20 cellular contexts compared by ENCODE assay signal in genomic region chr10:5424751-5425150, GRCh38. TPM values are rescaled to one million over a fixed set of nuclear protein-coding genes. Genes with fewer than 3 reads are reported as not detected.
A peak's percentile ranks its signal among the peaks of the same experiment; 100 is the strongest.
DNase-seq lines count a peak whose midpoint lies in the region; ATAC-seq, FAIRE-seq and TF ChIP-seq lines count a peak whose summit lies in the region.
"Had no signal": no experiment of that assay in that cellular context is flagged by ENCODE, and none has a peak within 500 bp of the region (broad histone marks: within the 10 kb centered on the region; RNA-seq: fewer than 3 reads in every experiment).

No MANE protein-coding gene starts in this region.

- H2AFZ ChIP-seq in astrocyte (ENCODE audit: low read depth, low read length) = peak overlapping the region; percentile 44
- H2AFZ ChIP-seq in neuronal stem cell (ENCODE audit: low read length) = peak overlapping the region; percentile 78

- H3K4me3 ChIP-seq in astrocyte (ENCODE audit: insufficient read depth, low read depth, low read length) = no peak overlapping the region
- no peak overlapping the region for H3K4me3 ChIP-seq in gastroesophageal sphincter
- no peak overlapping the region for H3K4me3 ChIP-seq in neuronal stem cell (ENCODE audit: low read length in 2 of 2)
- H3K4me3 ChIP-seq: GM12878, GM23248 had no signal

- no peak overlapping the region for H3K23ac ChIP-seq in neuronal stem cell (ENCODE audit: low read depth, low read length, poor library complexity)

- peaks cover 79% of the 10 kb centered on the region for H3K79me2 ChIP-seq in astrocyte (ENCODE audit: insufficient read depth, low read length)

- H4K91ac ChIP-seq in neuronal stem cell (ENCODE audit: low read depth, low read length, poor library complexity) = no peak overlapping the region

- no peak overlapping the region for H3K14ac ChIP-seq in neuronal stem cell (ENCODE audit: low read length)

- TF ChIP-seq CTCF in astrocyte (IDR thresholded peaks at IDR 0.05; ENCODE audit: insufficient read depth, low read depth, low read length) (no peak), gastroesophageal sphincter (IDR thresholded peaks at IDR 0.05) (no peak), foreskin keratinocyte (conservative IDR thresholded peaks at IDR 0.05) (no peak)

- H2AK5ac ChIP-seq in neuronal stem cell (ENCODE audit: low read depth, low read length) = no peak overlapping the region

- no peak overlapping the region for H3K27ac Mint-ChIP-seq in astrocyte (ENCODE audit: unreplicated experiment)
- no peak overlapping the region for H3K27ac Mint-ChIP-seq in activated CD4-positive, alpha-beta T cell treated with anti-CD3 and anti-CD28 coated beads, Interleukin-2, amount 10 ng/mL, durations not matched to agents 7 days and 5 days
- no peak overlapping the region for H3K27ac Mint-ChIP-seq in T-helper 2 cell treated with Interferon-gamma antibody and Interleukin-4, amounts not matched to agents 5 μg/mL and 100 μg/mL, for 36 hours

- H2BK120ac ChIP-seq in neuronal stem cell (ENCODE audit: low read depth, low read length) = no peak overlapping the region

- no peak overlapping the region for H2BK12ac ChIP-seq in neuronal stem cell (ENCODE audit: low read length)

- H3K9me3 Mint-ChIP-seq in astrocyte (ENCODE audit: unreplicated experiment) = no peaks in the 10 kb centered on the region
- H3K9me3 Mint-ChIP-seq in activated CD4-positive, alpha-beta T cell treated with anti-CD3 and anti-CD28 coated beads, Interleukin-2, amount 10 ng/mL, durations not matched to agents 7 days and 5 days = peaks cover 3% of the 10 kb centered on the region
- H3K9me3 Mint-ChIP-seq in T-helper 2 cell treated with Interferon-gamma antibody and Interleukin-4, amounts not matched to agents 5 μg/mL and 100 μg/mL, for 36 hours = peaks cover 7% of the 10 kb centered on the region

- H3K27ac ChIP-seq in astrocyte (ENCODE audit: low read depth, low read length) = no peak overlapping the region
- H3K27ac ChIP-seq in gastroesophageal sphincter = peak overlapping the region; percentile 7 to 56 (median 24)
- no peak overlapping the region for H3K27ac ChIP-seq in neuronal stem cell (replicated peaks; ENCODE audit: low read length)
- no peak overlapping the region for H3K27ac ChIP-seq in foreskin keratinocyte
- H3K27ac ChIP-seq: GM23248, KMS-11 had no signal

- no peak for TF ChIP-seq POLR2A in gastroesophageal sphincter (IDR thresholded peaks at IDR 0.05)

- H3K4ac ChIP-seq in neuronal stem cell (ENCODE audit: low read length) = no peak overlapping the region

- H3K79me1 ChIP-seq in neuronal stem cell (ENCODE audit: low read depth, low read length) = peaks cover 2% of the 10 kb centered on the region

- no peaks in the 10 kb centered on the region for H3K27me3 Mint-ChIP-seq in astrocyte (ENCODE audit: low read depth, unreplicated experiment)
- H3K27me3 Mint-ChIP-seq in activated CD4-positive, alpha-beta T cell treated with anti-CD3 and anti-CD28 coated beads, Interleukin-2, amount 10 ng/mL, durations not matched to agents 7 days and 5 days = no peaks in the 10 kb centered on the region
- no peaks in the 10 kb centered on the region for H3K27me3 Mint-ChIP-seq in T-helper 2 cell treated with Interferon-gamma antibody and Interleukin-4, amounts not matched to agents 5 μg/mL and 100 μg/mL, for 36 hours (ENCODE audit: low read depth)
- H3K27me3 Mint-ChIP-seq: CD4-positive, alpha-beta memory T cell had no signal

- H3K4me1 Mint-ChIP-seq in astrocyte (ENCODE audit: low read depth, unreplicated experiment) = peaks cover 3% of the 10 kb centered on the region
- peaks cover 1% of the 10 kb centered on the region for H3K4me1 Mint-ChIP-seq in activated CD4-positive, alpha-beta T cell treated with anti-CD3 and anti-CD28 coated beads, Interleukin-2, amount 10 ng/mL, durations not matched to agents 7 days and 5 days
- peaks cover 13% of the 10 kb centered on the region for H3K4me1 Mint-ChIP-seq in T-helper 2 cell treated with Interferon-gamma antibody and Interleukin-4, amounts not matched to agents 5 μg/mL and 100 μg/mL, for 36 hours (ENCODE audit: low read depth)
- H3K4me1 Mint-ChIP-seq: CD4-positive, alpha-beta memory T cell had no signal

- POLR2A ChIA-PET in activated CD4-positive, alpha-beta T cell treated with anti-CD3 and anti-CD28 coated beads, Interleukin-2, amount 10 ng/mL, durations not matched to agents 7 days and 5 days (lab: Charles Lee) = no interaction called here

- H2BK15ac ChIP-seq in neuronal stem cell (ENCODE audit: low read length) = no peak overlapping the region

- DNase-seq in GM19239 (ENCODE audit: insufficient read length, low spot score) (no peak), astrocyte (ENCODE audit: low read depth) (no peak), neuronal stem cell (ENCODE audit: low spot score) (no peak), foreskin keratinocyte (no peak)
- no peak for DNase-seq in activated CD4-positive, alpha-beta T cell treated with anti-CD3 and anti-CD28 coated beads, Interleukin-2, amount 10 ng/mL, durations not matched to agents 7 days and 5 days
- DNase-seq in T-helper 2 cell treated with Interferon-gamma antibody and Interleukin-4, amounts not matched to agents 5 μg/mL and 100 μg/mL, for 36 hours (ENCODE audit: low spot score) = no peak
- no peak for DNase-seq in activated CD4-positive, alpha-beta T cell treated with anti-CD3 and anti-CD28 coated beads, Interleukin-2, amount 50 U/mL, for 4 hours
- DNase-seq: BE2C; CD4-positive, alpha-beta memory T cell; DMS79; GM23248; NCI-H1092 treated with DMSO at 0.1 percent for 48 hours; NCI-H1694 treated with DMSO at 0.1 percent for 48 hours; SHP77 treated with DMSO at 0.1 percent for 48 hours had no signal

- no peak overlapping the region for H3K4me2 ChIP-seq in astrocyte (ENCODE audit: low read length)
- H3K4me2 ChIP-seq in neuronal stem cell (ENCODE audit: insufficient read depth, low read length, poor library complexity, severe bottlenecking) = no peak overlapping the region
- H3K4me2 ChIP-seq: KMS-11 had no signal

- no peaks in the 10 kb centered on the region for H3K36me3 Mint-ChIP-seq in astrocyte (ENCODE audit: low read depth, unreplicated experiment)
- peaks cover 15% of the 10 kb centered on the region for H3K36me3 Mint-ChIP-seq in activated CD4-positive, alpha-beta T cell treated with anti-CD3 and anti-CD28 coated beads, Interleukin-2, amount 10 ng/mL, durations not matched to agents 7 days and 5 days (ENCODE audit: low read depth)
- peaks cover 18% of the 10 kb centered on the region for H3K36me3 Mint-ChIP-seq in T-helper 2 cell treated with Interferon-gamma antibody and Interleukin-4, amounts not matched to agents 5 μg/mL and 100 μg/mL, for 36 hours (ENCODE audit: low read depth)

- CTCF ChIA-PET in activated CD4-positive, alpha-beta T cell treated with anti-CD3 and anti-CD28 coated beads, Interleukin-2, amount 10 ng/mL, durations not matched to agents 7 days and 5 days (lab: Charles Lee) = interaction anchor here (1.0 to 1.5 kb wide), 4 partner anchors 9 to 610 kb away, joined by 3 to 8 read pairs (median 4); no protein-coding TSS in a partner anchor

- H2BK5ac ChIP-seq in neuronal stem cell (ENCODE audit: low read length) = no peak overlapping the region

- TF ChIP-seq EP300 in gastroesophageal sphincter (IDR thresholded peaks at IDR 0.05) = no peak

- no peak overlapping the region for H3K18ac ChIP-seq in neuronal stem cell (ENCODE audit: low read length)

- H3K27me3 ChIP-seq in astrocyte (ENCODE audit: insufficient read depth, low read length) (no peaks in the 10 kb centered on the region), gastroesophageal sphincter (no peaks in the 10 kb centered on the region), neuronal stem cell (ENCODE audit: control insufficient read depth in 3 of 3, insufficient read depth in 3 of 3, low read depth in 1 of 3, low read length in 3 of 3) (no peaks in the 10 kb centered on the region), foreskin keratinocyte (no peaks in the 10 kb centered on the region)
- H3K27me3 ChIP-seq: BE2C had no signal

- peaks cover 3% of the 10 kb centered on the region for H3K4me1 ChIP-seq in astrocyte (ENCODE audit: insufficient read depth, low read length)
- peaks cover 0 to 62% (median 4%) of the 10 kb centered on the region in 3 donors for H3K4me1 ChIP-seq in gastroesophageal sphincter
- peaks cover 0 to 12% of the 10 kb centered on the region in 2 donors for H3K4me1 ChIP-seq in neuronal stem cell (ENCODE audit: control insufficient read depth in 2 of 2, insufficient read depth in 1 of 2, low read depth in 1 of 2, low read length in 2 of 2)
- H3K4me1 ChIP-seq in foreskin keratinocyte = peaks cover 3% of the 10 kb centered on the region
- H3K4me1 ChIP-seq: BE2C had no signal

- no peak overlapping the region for H3K4me3 Mint-ChIP-seq in astrocyte (ENCODE audit: unreplicated experiment)
- no peak overlapping the region for H3K4me3 Mint-ChIP-seq in activated CD4-positive, alpha-beta T cell treated with anti-CD3 and anti-CD28 coated beads, Interleukin-2, amount 10 ng/mL, durations not matched to agents 7 days and 5 days
- no peak overlapping the region for H3K4me3 Mint-ChIP-seq in T-helper 2 cell treated with Interferon-gamma antibody and Interleukin-4, amounts not matched to agents 5 μg/mL and 100 μg/mL, for 36 hours
- H3K4me3 Mint-ChIP-seq: CD4-positive, alpha-beta memory T cell had no signal

- H4K8ac ChIP-seq in neuronal stem cell (ENCODE audit: low read depth, low read length) = no peak overlapping the region

- ATAC-seq in gastroesophageal sphincter = no peak
- no peak for ATAC-seq in foreskin keratinocyte
- ATAC-seq: GM12878 had no signal

- FAIRE-seq in GM19239 (lab: Jason Lieb, UNC) (peak; percentile 53), astrocyte (lab: Jason Lieb, UNC) (peak; percentile 13)
- FAIRE-seq: GM12878 had no signal

- no peaks in the 10 kb centered on the region for H4K20me1 ChIP-seq in astrocyte (ENCODE audit: insufficient read depth, low read length)

- WGBS in gastroesophageal sphincter (ENCODE audit: low coverage in 1 of 2), 2 donors = 83 to 89% methylated on average over 3 of the region's 4 CpGs
- no CpG with 5 or more reads among the region's 4 CpGs for WGBS in neuronal stem cell (ENCODE audit: extremely low coverage in 2 of 2, insufficient read length in 2 of 2, insufficient replicate concordance in 1 of 2), 2 donors

- no peak overlapping the region for H3K9ac ChIP-seq in astrocyte (ENCODE audit: low read length)
- no peak overlapping the region for H3K9ac ChIP-seq in neuronal stem cell (ENCODE audit: low read depth, low read length, poor library complexity)
- H3K9ac ChIP-seq: KMS-11 had no signal

- no peaks in the 10 kb centered on the region for H3K9me3 ChIP-seq in astrocyte (ENCODE audit: insufficient read depth, low read depth, low read length)
- H3K9me3 ChIP-seq in gastroesophageal sphincter = no peaks in the 10 kb centered on the region
- H3K9me3 ChIP-seq in neuronal stem cell (replicated peaks in 1 of 2; ENCODE audit: control insufficient read depth in 2 of 2, insufficient read depth in 1 of 2, low read depth in 1 of 2, low read length in 2 of 2) = peaks cover 0 to 6% of the 10 kb centered on the region in 2 donors
- H3K9me3 ChIP-seq: BE2C had no signal

- H3K36me3 ChIP-seq in astrocyte (ENCODE audit: insufficient read depth, low read length) = peaks cover 2% of the 10 kb centered on the region
- no peaks in the 10 kb centered on the region for H3K36me3 ChIP-seq in gastroesophageal sphincter
- H3K36me3 ChIP-seq in neuronal stem cell (replicated peaks in 1 of 2; ENCODE audit: control insufficient read depth in 2 of 2, insufficient read depth in 2 of 2, low read length in 2 of 2) = peaks cover 2 to 30% of the 10 kb centered on the region in 2 donors

RNA-seq across cellular contexts. Expression of gene NET1, which starts 12.4 kb away (rescaled TPM):
- 31.5 and 43.5 TPM in 2 replicates for total RNA-seq in astrocyte
- total RNA-seq in gastroesophageal sphincter = 100 to 1,000 TPM; 288 to 401 (median 343) TPM
- polyA plus RNA-seq in neuronal stem cell (2013, experiment 1 of 2) = 45.2 TPM
- polyA plus RNA-seq in neuronal stem cell (2013, experiment 2 of 2) = 45.1 TPM
- 164 and 203 TPM in 2 replicates for total RNA-seq in foreskin keratinocyte
- polyA plus RNA-seq in foreskin keratinocyte = 63.4 and 64.3 TPM in 2 replicates
- total RNA-seq in activated CD4-positive, alpha-beta T cell treated with anti-CD3 and anti-CD28 coated beads, Interleukin-2, amount 10 ng/mL, durations not matched to agents 7 days and 5 days = 10 to 100 TPM; 39.1 to 47.7 TPM

RNA-seq across cellular contexts. Expression of gene TUBAL3, which starts 20.1 kb away (rescaled TPM):
- total RNA-seq in astrocyte (not detected in 2 replicates), gastroesophageal sphincter (1 to 10 TPM in 1 of 4 donors, under 1 TPM in 1, not detected in 2; 0.62 to 2.0 TPM), foreskin keratinocyte (0.60 and 1.1 TPM in 2 replicates)
- not detected for polyA plus RNA-seq in neuronal stem cell (2013, experiment 1 of 2)
- polyA plus RNA-seq in neuronal stem cell (2013, experiment 2 of 2) = not detected
- polyA plus RNA-seq in foreskin keratinocyte = 0.35 and 1.0 TPM in 2 replicates
- total RNA-seq in activated CD4-positive, alpha-beta T cell treated with anti-CD3 and anti-CD28 coated beads, Interleukin-2, amount 10 ng/mL, durations not matched to agents 7 days and 5 days = not detected
- total RNA-seq: CD4-positive, alpha-beta memory T cell; G401; GM12878; GM23248 had no signal
- polyA plus RNA-seq: CD4-positive, alpha-beta memory T cell; GM23248 had no signal

RNA-seq across cellular contexts. Expression of gene UCN3, which starts 60.0 kb away (rescaled TPM):
- total RNA-seq in astrocyte (not detected in 2 replicates), gastroesophageal sphincter (not detected), foreskin keratinocyte (not detected in 2 replicates)
- polyA plus RNA-seq in neuronal stem cell (2013, experiment 1 of 2) = not detected
- polyA plus RNA-seq in neuronal stem cell (2013, experiment 2 of 2) = not detected
- not detected in 2 replicates for polyA plus RNA-seq in foreskin keratinocyte
- not detected for total RNA-seq in activated CD4-positive, alpha-beta T cell treated with anti-CD3 and anti-CD28 coated beads, Interleukin-2, amount 10 ng/mL, durations not matched to agents 7 days and 5 days
- total RNA-seq: CD4-positive, alpha-beta memory T cell; G401; GM12878; GM23248; MCF 10A; NCI-H460 had no signal
- polyA plus RNA-seq: CD4-positive, alpha-beta memory T cell; GM12878; GM23248 had no signal

Comparison
In these comparisons a context has a peak if more than half of its experiments do, and no peak if none do; other contexts are left out.
1. H3K27ac ChIP-seq: peak in gastroesophageal sphincter (4 of 4); none in astrocyte (single experiment), neuronal stem cell (single experiment) and foreskin keratinocyte (single experiment).